ENCODE assay signal across 10 cellular contexts in genomic region chr22:24134090-24134846, GRCh38. TPM values are rescaled to one million over a fixed set of nuclear protein-coding genes. Genes with fewer than 3 reads are reported as not detected.
DNase-seq lines count a peak whose midpoint lies in the region; ATAC-seq and TF ChIP-seq lines count a peak whose summit lies in the region.
"Had no signal": no experiment of that assay in that cellular context is flagged by ENCODE, and none has a peak within 500 bp of the region (broad histone marks: within the 10 kb centered on the region; RNA-seq: fewer than 3 reads in every experiment).

No MANE protein-coding gene starts in this region.

- H4K20me1 ChIP-seq in MM.1S (ENCODE audit: insufficient read depth, low read length): no peaks in the 10 kb centered on the region

- H3K27me3 Mint-ChIP-seq in CD4-positive, alpha-beta memory T cell: no peaks in the 10 kb centered on the region
- no peaks in the 10 kb centered on the region for H3K27me3 Mint-ChIP-seq in activated CD8-positive, alpha-beta T cell treated with anti-CD3 and anti-CD28 coated beads, Interleukin-2, amount 10 ng/mL, durations not matched to agents 7 days and 5 days (ENCODE audit: low read depth)
- no peaks in the 10 kb centered on the region for H3K27me3 Mint-ChIP-seq in endodermal cell (ENCODE audit: insufficient read depth)

- peaks cover 9% of the 10 kb centered on the region for H3K4me1 ChIP-seq in CD4-positive, alpha-beta memory T cell (ENCODE audit: insufficient read depth, low read length)
- H3K4me1 ChIP-seq in endodermal cell (ENCODE audit: control insufficient read depth, insufficient read depth, low read length) (no peaks in the 10 kb centered on the region), gastroesophageal sphincter (peaks cover 2 to 46% (median 14%) of the 10 kb centered on the region in 3 donors), MM.1S (ENCODE audit: low read length) (no peaks in the 10 kb centered on the region), suprapubic skin (peaks cover 6% of the 10 kb centered on the region)

- intact Hi-C loops in CD4-positive, alpha-beta memory T cell (cut with micrococcal nuclease): no loop called here

- peaks cover 0 to 1% (median 0%) of the 10 kb centered on the region in 8 donors for H3K9me3 Mint-ChIP-seq in CD4-positive, alpha-beta memory T cell
- no peaks in the 10 kb centered on the region for H3K9me3 Mint-ChIP-seq in activated CD8-positive, alpha-beta T cell treated with anti-CD3 and anti-CD28 coated beads, Interleukin-2, amount 10 ng/mL, durations not matched to agents 7 days and 5 days (ENCODE audit: insufficient read depth)
- H3K9me3 Mint-ChIP-seq in endodermal cell: no peaks in the 10 kb centered on the region

- no peak overlapping the region for H2AFZ ChIP-seq in MM.1S (ENCODE audit: low read length)

- no peaks in the 10 kb centered on the region for H3K9me3 ChIP-seq in CD4-positive, alpha-beta memory T cell (ENCODE audit: control insufficient read depth in 1 of 2, low read length in 2 of 2)
- no peaks in the 10 kb centered on the region for H3K9me3 ChIP-seq in endodermal cell (ENCODE audit: control insufficient read depth, low read length)
- H3K9me3 ChIP-seq in gastroesophageal sphincter: no peaks in the 10 kb centered on the region
- H3K9me3 ChIP-seq in MM.1S (replicated peaks; ENCODE audit: insufficient read depth, low read length): no peaks in the 10 kb centered on the region
- no peaks in the 10 kb centered on the region for H3K9me3 ChIP-seq in suprapubic skin
- H3K9me3 ChIP-seq: heart right ventricle, thoracic aorta had no signal

- DNase-seq in CD4-positive, alpha-beta memory T cell: peak; percentile 43 to 78 (median 58)
- peak; percentile 84 for DNase-seq in activated CD8-positive, alpha-beta T cell treated with anti-CD3 and anti-CD28 coated beads, Interleukin-2, amount 10 ng/mL, durations not matched to agents 7 days and 5 days
- peak; percentile 59 for DNase-seq in endodermal cell
- DNase-seq in stimulated activated CD4-positive, alpha-beta T cell treated with anti-CD3 and anti-CD28 coated beads, Interleukin-1b, Interleukin-23, amount 100 ng/mL, for 1 hour (ENCODE audit: low read depth in 2 of 2): peak; percentile 24 to 45
- no peak for DNase-seq in GM20000 (ENCODE audit: low spot score)
- no peak for DNase-seq in MM.1S
- no peak for DNase-seq in suprapubic skin (ENCODE audit: low spot score in 2 of 2)

- no peaks in the 10 kb centered on the region for H3K9me2 ChIP-seq in MM.1S (replicated peaks; ENCODE audit: insufficient read depth, low read length)

- peaks cover 28% of the 10 kb centered on the region for H3K36me3 ChIP-seq in CD4-positive, alpha-beta memory T cell (ENCODE audit: insufficient read depth, low read length)
- peaks cover 30% of the 10 kb centered on the region for H3K36me3 ChIP-seq in endodermal cell (ENCODE audit: control insufficient read depth, insufficient read depth, low read length)
- peaks cover 0 to 54% of the 10 kb centered on the region in 2 donors for H3K36me3 ChIP-seq in gastroesophageal sphincter
- H3K36me3 ChIP-seq in MM.1S (replicated peaks; ENCODE audit: insufficient read depth, low read length): no peaks in the 10 kb centered on the region
- H3K36me3 ChIP-seq in suprapubic skin: peaks cover 59% of the 10 kb centered on the region

- H3K4me2 ChIP-seq in MM.1S (ENCODE audit: low read depth, low read length): no peak overlapping the region

- POLR2A ChIA-PET in CD4-positive, alpha-beta memory T cell (lab: Charles Lee; ENCODE audit: partially characterized antibody): interaction anchor here (1.4 to 9.0 kb wide), 3 partner anchors 21 to 41 kb away, joined by 3 to 97 read pairs (median 13); no protein-coding TSS in a partner anchor
- POLR2A ChIA-PET in activated CD8-positive, alpha-beta T cell treated with anti-CD3 and anti-CD28 coated beads, Interleukin-2, amount 10 ng/mL, durations not matched to agents 7 days and 5 days (lab: Charles Lee): interaction anchor here (0.7 to 1.2 kb wide), 2 partner anchors 22 to 23 kb away, joined by 3 to 5 read pairs; no protein-coding TSS in a partner anchor

- no peak for TF ChIP-seq CTCF in endodermal cell (conservative IDR thresholded peaks at IDR 0.05)
- TF ChIP-seq CTCF in gastroesophageal sphincter (IDR thresholded peaks at IDR 0.05): no peak
- no peak for TF ChIP-seq CTCF in GM20000 (IDR thresholded peaks at IDR 0.05; ENCODE audit: extremely low read depth, missing control alignments)
- no peak for TF ChIP-seq CTCF in MM.1S (IDR thresholded peaks at IDR 0.05; ENCODE audit: low read length)
- no peak for TF ChIP-seq CTCF in suprapubic skin (IDR thresholded peaks at IDR 0.05)

- peaks cover 30 to 45% of the 10 kb centered on the region in 2 donors for H3K36me3 Mint-ChIP-seq in CD4-positive, alpha-beta memory T cell
- peaks cover 48% of the 10 kb centered on the region for H3K36me3 Mint-ChIP-seq in activated CD8-positive, alpha-beta T cell treated with anti-CD3 and anti-CD28 coated beads, Interleukin-2, amount 10 ng/mL, durations not matched to agents 7 days and 5 days (ENCODE audit: low read depth)
- H3K36me3 Mint-ChIP-seq in endodermal cell (ENCODE audit: low read depth): peaks cover 49% of the 10 kb centered on the region

- H3K9ac ChIP-seq in endodermal cell (ENCODE audit: extremely low read depth, low read length, poor library complexity, severe bottlenecking): no peak overlapping the region
- H3K9ac ChIP-seq in MM.1S (ENCODE audit: low read length): no peak overlapping the region

- no peak overlapping the region for H3K27ac ChIP-seq in CD4-positive, alpha-beta memory T cell (ENCODE audit: low read depth, low read length)
- H3K27ac ChIP-seq in endodermal cell (ENCODE audit: low read depth, low read length): peak overlapping the region; percentile 73
- H3K27ac ChIP-seq in gastroesophageal sphincter: peak overlapping the region in 2 of 4 donors; percentile 15 to 25
- no peak overlapping the region for H3K27ac ChIP-seq in MM.1S (ENCODE audit: low read length)
- no peak overlapping the region for H3K27ac ChIP-seq in suprapubic skin

- no peaks in the 10 kb centered on the region for H3F3A ChIP-seq in MM.1S (ENCODE audit: insufficient read depth, low read length)

- no peaks in the 10 kb centered on the region for H3K79me2 ChIP-seq in MM.1S (ENCODE audit: low read length)

- TF ChIP-seq EP300 in gastroesophageal sphincter (IDR thresholded peaks at IDR 0.05): no peak
- no peak for TF ChIP-seq EP300 in suprapubic skin (IDR thresholded peaks at IDR 0.05)

- no peak for TF ChIP-seq POLR2A in gastroesophageal sphincter (IDR thresholded peaks at IDR 0.05)
- TF ChIP-seq POLR2A in suprapubic skin (IDR thresholded peaks at IDR 0.05): no peak

- ATAC-seq in activated CD8-positive, alpha-beta T cell treated with anti-CD3 and anti-CD28 coated beads, Interleukin-2, amount 10 ng/mL, durations not matched to agents 7 days and 5 days: peak; percentile 80
- ATAC-seq in gastroesophageal sphincter: no peak

- WGBS in endodermal cell (ENCODE audit: insufficient coverage in 1 of 2, insufficient read length in 1 of 2), 2 experiments: 69 to 91% methylated on average over 15 to 22 of the region's 22 CpGs
- WGBS in gastroesophageal sphincter (ENCODE audit: low coverage in 1 of 2), 2 donors: 67% methylated on average over 2 of the region's 22 CpGs; no CpG with 5 or more reads in 1 of the 2 donors
- WGBS in suprapubic skin: 80% methylated on average over 20 of the region's 22 CpGs

- peaks cover 4 to 19% (median 10%) of the 10 kb centered on the region in 4 donors for H3K4me1 Mint-ChIP-seq in CD4-positive, alpha-beta memory T cell
- H3K4me1 Mint-ChIP-seq in activated CD8-positive, alpha-beta T cell treated with anti-CD3 and anti-CD28 coated beads, Interleukin-2, amount 10 ng/mL, durations not matched to agents 7 days and 5 days (ENCODE audit: low read depth): peaks cover 31% of the 10 kb centered on the region
- no peaks in the 10 kb centered on the region for H3K4me1 Mint-ChIP-seq in endodermal cell

- H3K4me3 Mint-ChIP-seq in CD4-positive, alpha-beta memory T cell: no peak overlapping the region
- H3K4me3 Mint-ChIP-seq in activated CD8-positive, alpha-beta T cell treated with anti-CD3 and anti-CD28 coated beads, Interleukin-2, amount 10 ng/mL, durations not matched to agents 7 days and 5 days: no peak overlapping the region
- H3K4me3 Mint-ChIP-seq in endodermal cell: no peak overlapping the region

- CTCF ChIA-PET in CD4-positive, alpha-beta memory T cell (lab: Charles Lee; ENCODE audit: partially characterized antibody): interaction anchor here (1.3 to 16.0 kb wide), 6 partner anchors 12 to 46 kb away, joined by 4 to 181 read pairs (median 8); partner anchors contain the start of gene SUSD2
- CTCF ChIA-PET in activated CD8-positive, alpha-beta T cell treated with anti-CD3 and anti-CD28 coated beads, Interleukin-2, amount 10 ng/mL, durations not matched to agents 7 days and 5 days (lab: Charles Lee): interaction anchor here (4.6 to 7.8 kb wide), 2 partner anchors 21 to 41 kb away, joined by 47 to 132 read pairs; no protein-coding TSS in a partner anchor

- no peak overlapping the region for H3K4me3 ChIP-seq in CD4-positive, alpha-beta memory T cell (ENCODE audit: low read length in 2 of 2)
- no peak overlapping the region for H3K4me3 ChIP-seq in endodermal cell (ENCODE audit: low read length)
- H3K4me3 ChIP-seq in gastroesophageal sphincter: no peak overlapping the region
- no peak overlapping the region for H3K4me3 ChIP-seq in MM.1S (ENCODE audit: low read length)
- no peak overlapping the region for H3K4me3 ChIP-seq in suprapubic skin
- H3K4me3 ChIP-seq: heart right ventricle, thoracic aorta had no signal

- H3K27ac Mint-ChIP-seq in CD4-positive, alpha-beta memory T cell: peak overlapping the region in 4 of 7 donors; percentile 48 to 70 (median 54)
- H3K27ac Mint-ChIP-seq in activated CD8-positive, alpha-beta T cell treated with anti-CD3 and anti-CD28 coated beads, Interleukin-2, amount 10 ng/mL, durations not matched to agents 7 days and 5 days: peak overlapping the region; percentile 65
- peak overlapping the region; percentile 71 for H3K27ac Mint-ChIP-seq in endodermal cell

- H3K27me3 ChIP-seq in CD4-positive, alpha-beta memory T cell (ENCODE audit: insufficient read depth, low read length): no peaks in the 10 kb centered on the region
- H3K27me3 ChIP-seq in endodermal cell (ENCODE audit: control insufficient read depth, insufficient read depth, low read length, poor library complexity, severe bottlenecking) (no peaks in the 10 kb centered on the region), gastroesophageal sphincter (no peaks in the 10 kb centered on the region), MM.1S (replicated peaks; ENCODE audit: insufficient read depth, low read length) (no peaks in the 10 kb centered on the region), suprapubic skin (no peaks in the 10 kb centered on the region)
- H3K27me3 ChIP-seq: heart right ventricle had no signal

RNA-seq across cellular contexts. Expression of gene SUSD2, which starts 47.0 kb away (rescaled TPM):
- total RNA-seq in CD4-positive, alpha-beta memory T cell: under 1 TPM; 0.44 to 0.52 TPM
- polyA plus RNA-seq in CD4-positive, alpha-beta memory T cell: under 1 TPM in 1 of 2 donors, not detected in 1; 0.05 TPM
- total RNA-seq in activated CD8-positive, alpha-beta T cell treated with anti-CD3 and anti-CD28 coated beads, Interleukin-2, amount 10 ng/mL, durations not matched to agents 7 days and 5 days: 1 to 10 TPM; 1.3 to 1.9 TPM
- 1 to 10 TPM in 1 of 2 donors, under 1 TPM in 1; 0.40 to 1.6 TPM for total RNA-seq in endodermal cell
- polyA plus RNA-seq in endodermal cell (2013, experiment 1 of 2): 2.9 TPM
- 2.2 TPM for polyA plus RNA-seq in endodermal cell (2013, experiment 2 of 2)
- total RNA-seq in gastroesophageal sphincter: 1 to 10 TPM; 2.4 to 5.0 (median 4.4) TPM
- 10 to 100 TPM in 3 of 4 donors, 1 to 10 TPM in 1; 5.1 to 41.4 (median 29.0) TPM for total RNA-seq in suprapubic skin

Comparison
In these comparisons a context has a peak if more than half of its experiments do, and no peak if none do; other contexts are left out.
1. DNase-seq: peak in CD4-positive, alpha-beta memory T cell (5 of 5), activated CD8-positive, alpha-beta T cell treated with anti-CD3 and anti-CD28 coated beads, Interleukin-2, amount 10 ng/mL, durations not matched to agents 7 days and 5 days (single experiment), endodermal cell (single experiment) and stimulated activated CD4-positive, alpha-beta T cell treated with anti-CD3 and anti-CD28 coated beads, Interleukin-1b, Interleukin-23, amount 100 ng/mL, for 1 hour (2 of 2); none in GM20000 (single experiment), MM.1S (single experiment) and suprapubic skin (0 of 2).
2. Peak in every context shown above with its lines, with median percentiles within 50 percentile points of each other: H3K27ac Mint-ChIP-seq.